ENCODE assay signal across 9 cellular contexts in genomic region chr16:11312718-11313492, GRCh38. TPM values are rescaled to one million over a fixed set of nuclear protein-coding genes. Genes with fewer than 3 reads are reported as not detected.
A peak's percentile ranks its signal among the peaks of the same experiment; 100 is the strongest.
DNase-seq lines count a peak whose midpoint lies in the region; ATAC-seq and TF ChIP-seq lines count a peak whose summit lies in the region.
"Had no signal": no experiment of that assay in that cellular context is flagged by ENCODE, and none has a peak within 500 bp of the region (broad histone marks: within the 10 kb centered on the region; RNA-seq: fewer than 3 reads in every experiment).

No MANE protein-coding gene starts in this region.

- peak overlapping the region; percentile 87 for H3K18ac ChIP-seq in IMR-90 (ENCODE audit: low read depth, low read length)

- H4K5ac ChIP-seq in IMR-90 (ENCODE audit: low read depth, low read length): peak overlapping the region; percentile 86

- peaks cover 0 to 1% of the 10 kb centered on the region in 2 donors for H3K27me3 Mint-ChIP-seq in CD8-positive, alpha-beta memory T cell
- H3K27me3 Mint-ChIP-seq in mesothelial cell of epicardium (ENCODE audit: low read depth): no peaks in the 10 kb centered on the region
- H3K27me3 Mint-ChIP-seq in glutamatergic neuron (ENCODE audit: unreplicated experiment): peaks cover 3% of the 10 kb centered on the region

- in situ Hi-C loops in IMR-90 (cut with MboI; ENCODE audit: low sequenced_read_pairs) (no loop called here), astrocyte of the cerebellum (cut with HindIII; ENCODE audit: low sequenced_read_pairs) (no loop called here)

- TF ChIP-seq RAD21 in IMR-90 (IDR thresholded peaks at IDR 0.05; ENCODE audit: low read length): no peak

- no peak overlapping the region for H3K4me3 ChIP-seq in CD8-positive, alpha-beta memory T cell (ENCODE audit: low read length)
- no peak overlapping the region for H3K4me3 ChIP-seq in IMR-90 (ENCODE audit: insufficient read depth, low read depth, low read length)
- H3K4me3 ChIP-seq in astrocyte of the cerebellum (ENCODE audit: low read depth, low read length): no peak overlapping the region

- peak overlapping the region; percentile 98; the same call in 2 of the 3 replicates for H2BK15ac ChIP-seq in IMR-90 (ENCODE audit: low read depth, low read length)

- no peaks in the 10 kb centered on the region for H3K9me3 ChIP-seq in CD8-positive, alpha-beta memory T cell (ENCODE audit: low read length)
- no peaks in the 10 kb centered on the region for H3K9me3 ChIP-seq in IMR-90 (ENCODE audit: control insufficient read depth, insufficient read depth, low read length)

- H3K27ac Mint-ChIP-seq in CD8-positive, alpha-beta memory T cell: peak overlapping the region in 7 of 8 donors; percentile 5 to 90 (median 71)
- H3K27ac Mint-ChIP-seq in mesothelial cell of epicardium (peak overlapping the region; percentile 98), glutamatergic neuron (ENCODE audit: unreplicated experiment) (no peak overlapping the region)

- H3K9me3 Mint-ChIP-seq in CD8-positive, alpha-beta memory T cell: no peaks in the 10 kb centered on the region
- H3K9me3 Mint-ChIP-seq in mesothelial cell of epicardium: no peaks in the 10 kb centered on the region
- H3K9me3 Mint-ChIP-seq in glutamatergic neuron (ENCODE audit: unreplicated experiment): peaks cover 1% of the 10 kb centered on the region

- peak overlapping the region; percentile 82 for H2AFZ ChIP-seq in IMR-90 (replicated peaks; ENCODE audit: low read length, poor library complexity)

- peak; percentile 73 for ATAC-seq in IMR-90 (ENCODE audit: low read depth)
- no peak for ATAC-seq in HG02588 (IDR thresholded peaks at IDR 0.05; ENCODE audit: unreplicated experiment)

- H3K27ac ChIP-seq in CD8-positive, alpha-beta memory T cell (ENCODE audit: low read depth, low read length): no peak overlapping the region
- peak overlapping the region; percentile 79 for H3K27ac ChIP-seq in IMR-90 (ENCODE audit: insufficient read depth, low read length)

- H2BK5ac ChIP-seq in IMR-90 (ENCODE audit: low read depth, low read length, poor library complexity, severe bottlenecking): peak overlapping the region; percentile 78

- 57% methylated on average over 2 of the region's 8 CpGs; no CpG with 5 or more reads in 1 of the 2 experiments for WGBS in IMR-90 (ENCODE audit: extremely low coverage in 2 of 2, insufficient read length in 1 of 2), 2 experiments

- H3K9ac ChIP-seq in IMR-90 (ENCODE audit: low read depth, low read length): no peak overlapping the region

- H3K4me3 Mint-ChIP-seq in CD8-positive, alpha-beta memory T cell: peak overlapping the region in 6 of 7 donors; percentile 35 to 82 (median 47)
- H3K4me3 Mint-ChIP-seq in mesothelial cell of epicardium (peak overlapping the region; percentile 36), glutamatergic neuron (ENCODE audit: unreplicated experiment) (no peak overlapping the region)

- peaks cover 21% of the 10 kb centered on the region for H3K9me1 ChIP-seq in IMR-90 (ENCODE audit: insufficient read depth, low read length)

- peak overlapping the region; percentile 60 for H3K4me2 ChIP-seq in IMR-90 (ENCODE audit: low read depth, low read length)

- H3K36me3 Mint-ChIP-seq in CD8-positive, alpha-beta memory T cell: no peaks in the 10 kb centered on the region
- no peaks in the 10 kb centered on the region for H3K36me3 Mint-ChIP-seq in mesothelial cell of epicardium
- H3K36me3 Mint-ChIP-seq in glutamatergic neuron (ENCODE audit: unreplicated experiment): no peaks in the 10 kb centered on the region

- DNase-seq in CD8-positive, alpha-beta memory T cell: peak in 2 of 5 donors; percentile 14 to 18
- DNase-seq in IMR-90: peak; percentile 78
- DNase-seq in astrocyte of the cerebellum (ENCODE audit: low read depth): peak; percentile 44
- peak in 1 of 2 experiments; percentile 61 for DNase-seq in mesothelial cell of epicardium (ENCODE audit: low spot score in 2 of 2, unreplicated experiment in 2 of 2)
- no peak for DNase-seq in NCI-H1930 (lab: John Stamatoyannopoulos, UW)
- no peak for DNase-seq in head of caudate nucleus
- DNase-seq in glutamatergic neuron: no peak

- peak overlapping the region; percentile 97 for H2AK5ac ChIP-seq in IMR-90 (ENCODE audit: low read depth, low read length)

- TF ChIP-seq POLR2A in IMR-90 (IDR thresholded peaks at IDR 0.05; ENCODE audit: low read depth, low read length): no peak

- peak overlapping the region; percentile 97 for H2BK20ac ChIP-seq in IMR-90 (ENCODE audit: low read depth, low read length)

- H4K20me1 ChIP-seq in IMR-90 (ENCODE audit: insufficient read depth, low read length): no peaks in the 10 kb centered on the region

- H3K79me1 ChIP-seq in IMR-90 (ENCODE audit: low read depth in 1 of 2, low read length in 2 of 2): peaks cover 0 to 5% of the 10 kb centered on the region in 2 experiments; a peak in 2 of 4 replicates

- H3K56ac ChIP-seq in IMR-90 (ENCODE audit: extremely low read depth, insufficient read depth, low read length): peak overlapping the region; percentile 59; the same call in 1 of the 2 replicates

- H3K14ac ChIP-seq in IMR-90 (replicated peaks; ENCODE audit: low read depth, low read length): peak overlapping the region; percentile 94

- POLR2A ChIA-PET in CD8-positive, alpha-beta memory T cell (lab: Charles Lee): no interaction called here
- POLR2A ChIA-PET in IMR-90 (lab: Charles Lee; ENCODE audit: unreplicated experiment): no interaction called here

- no peaks in the 10 kb centered on the region for H3K27me3 ChIP-seq in CD8-positive, alpha-beta memory T cell (ENCODE audit: insufficient read depth, low read length, poor library complexity, severe bottlenecking)
- H3K27me3 ChIP-seq in IMR-90 (ENCODE audit: control insufficient read depth, insufficient read depth, low read length): no peaks in the 10 kb centered on the region

- H3K4me1 ChIP-seq in CD8-positive, alpha-beta memory T cell (ENCODE audit: insufficient read depth, low read length): peaks cover 27% of the 10 kb centered on the region
- H3K4me1 ChIP-seq in IMR-90 (ENCODE audit: control insufficient read depth, insufficient read depth, low read length): peaks cover 24% of the 10 kb centered on the region

- peak overlapping the region; percentile 52 to 96 for H4K8ac ChIP-seq in IMR-90 (ENCODE audit: low read depth in 2 of 2, low read length in 2 of 2)

- H2BK120ac ChIP-seq in IMR-90 (ENCODE audit: low read depth, low read length): peak overlapping the region; percentile 99

- dilution Hi-C loops in IMR-90 (cut with HindIII; ENCODE audit: low sequenced_read_pairs, unreplicated experiment): no loop called here

- no TSS peak for BruUV-seq in IMR-90 (replicated peaks; lab: Mats Ljungman, UMichigan)

- peak overlapping the region; percentile 96 for H2AK9ac ChIP-seq in IMR-90 (replicated peaks; ENCODE audit: low read depth, low read length, poor library complexity)

- peak overlapping the region; percentile 86 for H3K23ac ChIP-seq in IMR-90 (ENCODE audit: low read depth, low read length)

- no peak for TF ChIP-seq CTCF in IMR-90 (conservative IDR thresholded peaks at IDR 0.05; ENCODE audit: low read depth, low read length)
- TF ChIP-seq CTCF in astrocyte of the cerebellum (IDR thresholded peaks at IDR 0.05; ENCODE audit: low read depth, low read length, missing control alignments): no peak
- no peak for TF ChIP-seq CTCF in mesothelial cell of epicardium (IDR thresholded peaks at IDR 0.05; ENCODE audit: unreplicated experiment)
- TF ChIP-seq CTCF in glutamatergic neuron (IDR thresholded peaks at IDR 0.05; ENCODE audit: partially characterized antibody, unreplicated experiment): no peak

- H3K4ac ChIP-seq in IMR-90 (ENCODE audit: low read depth, low read length): peak overlapping the region; percentile 97

- CTCF ChIA-PET in CD8-positive, alpha-beta memory T cell (lab: Charles Lee): interaction anchor here (2.1 to 2.4 kb wide), 2 partner anchors 16 to 57 kb away, joined by 8 to 9 read pairs; partner anchors contain the start of gene SOCS1
- CTCF ChIA-PET in IMR-90 (lab: Yijun Ruan, JAX): interaction anchor here (0.7 to 0.9 kb wide), 2 partner anchors 18 to 288 kb away, joined by 3 to 4 read pairs; no protein-coding TSS in a partner anchor

- intact Hi-C loops in IMR-90 (cut with micrococcal nuclease) (loop anchor here (2.0 kb wide), 1 partner anchor 16 kb away; no protein-coding TSS in a partner anchor), head of caudate nucleus (cut with DNase I) (no loop called here)

- H3K4me1 Mint-ChIP-seq in CD8-positive, alpha-beta memory T cell: peaks cover 28 to 46% (median 40%) of the 10 kb centered on the region in 3 donors
- H3K4me1 Mint-ChIP-seq in mesothelial cell of epicardium (peaks cover 49% of the 10 kb centered on the region), glutamatergic neuron (ENCODE audit: low read depth, unreplicated experiment) (peaks cover 4% of the 10 kb centered on the region)

- H3K36me3 ChIP-seq in CD8-positive, alpha-beta memory T cell (ENCODE audit: insufficient read depth, low read length): no peaks in the 10 kb centered on the region
- H3K36me3 ChIP-seq in IMR-90 (ENCODE audit: control insufficient read depth, insufficient read depth, low read length): no peaks in the 10 kb centered on the region

- peak overlapping the region; percentile 98 for H4K91ac ChIP-seq in IMR-90 (ENCODE audit: insufficient read depth, low read depth, low read length)

RNA-seq across cellular contexts. Expression of gene PRM1, which starts 31.8 kb away (rescaled TPM):
- total RNA-seq in CD8-positive, alpha-beta memory T cell: not detected
- not detected for polyA plus RNA-seq in CD8-positive, alpha-beta memory T cell
- total RNA-seq in IMR-90 (2012; rRNA removed) (not detected in 2 replicates), mesothelial cell of epicardium (not detected in 3 replicates), glutamatergic neuron (ENCODE audit: unreplicated experiment) (not detected)
- polyA plus RNA-seq in IMR-90 (2012; rRNA removed): not detected in 2 replicates
- not detected in 2 replicates for polyA plus RNA-seq in IMR-90 (2012; cell fraction: cytosol; rRNA removed)
- not detected in 2 replicates for polyA plus RNA-seq in IMR-90 (2012; cell fraction: nucleus; rRNA removed; ENCODE audit: low replicate concordance)
- total RNA-seq: urinary bladder had no signal
- polyA plus RNA-seq: urinary bladder had no signal

RNA-seq across cellular contexts. Expression of gene RMI2, which starts 32.4 kb away (rescaled TPM):
- 10 to 100 TPM; 37.0 to 38.3 TPM for total RNA-seq in CD8-positive, alpha-beta memory T cell
- polyA plus RNA-seq in CD8-positive, alpha-beta memory T cell: 1.1 TPM
- total RNA-seq in IMR-90 (2012; rRNA removed) (3.2 and 5.8 TPM in 2 replicates), mesothelial cell of epicardium (18.6 to 22.4 TPM (median 19.1 TPM) in 3 replicates), glutamatergic neuron (ENCODE audit: unreplicated experiment) (4.2 TPM)
- polyA plus RNA-seq in IMR-90 (2012; rRNA removed): 4.0 and 5.6 TPM in 2 replicates
- polyA plus RNA-seq in IMR-90 (2012; cell fraction: cytosol; rRNA removed): 1.7 and 3.8 TPM in 2 replicates
- polyA plus RNA-seq in IMR-90 (2012; cell fraction: nucleus; rRNA removed; ENCODE audit: low replicate concordance): 1.4 and 3.8 TPM in 2 replicates

RNA-seq across cellular contexts. Expression of gene PRM2, which starts 36.6 kb away (rescaled TPM):
- total RNA-seq in CD8-positive, alpha-beta memory T cell: not detected
- polyA plus RNA-seq in CD8-positive, alpha-beta memory T cell: not detected
- total RNA-seq in IMR-90 (2012; rRNA removed) (not detected in 2 replicates), mesothelial cell of epicardium (not detected in 3 replicates), glutamatergic neuron (ENCODE audit: unreplicated experiment) (not detected)
- not detected in 2 replicates for polyA plus RNA-seq in IMR-90 (2012; rRNA removed)
- polyA plus RNA-seq in IMR-90 (2012; cell fraction: cytosol; rRNA removed): not detected in 2 replicates
- polyA plus RNA-seq in IMR-90 (2012; cell fraction: nucleus; rRNA removed; ENCODE audit: low replicate concordance): not detected in 2 replicates
- total RNA-seq: urinary bladder had no signal
- polyA plus RNA-seq: urinary bladder had no signal

RNA-seq across cellular contexts. Expression of gene PRM3, which starts 39.5 kb away (rescaled TPM):
- not detected for total RNA-seq in CD8-positive, alpha-beta memory T cell
- not detected for polyA plus RNA-seq in CD8-positive, alpha-beta memory T cell
- total RNA-seq in IMR-90 (2012; rRNA removed) (not detected in 2 replicates), mesothelial cell of epicardium (not detected in 3 replicates), glutamatergic neuron (ENCODE audit: unreplicated experiment) (not detected)
- not detected in 2 replicates for polyA plus RNA-seq in IMR-90 (2012; rRNA removed)
- polyA plus RNA-seq in IMR-90 (2012; cell fraction: cytosol; rRNA removed): not detected in 2 replicates
- not detected in 2 replicates for polyA plus RNA-seq in IMR-90 (2012; cell fraction: nucleus; rRNA removed; ENCODE audit: low replicate concordance)
- total RNA-seq: urinary bladder had no signal
- polyA plus RNA-seq: urinary bladder had no signal

RNA-seq across cellular contexts. Expression of gene TNP2, which starts 43.8 kb away (rescaled TPM):
- not detected for total RNA-seq in CD8-positive, alpha-beta memory T cell
- polyA plus RNA-seq in CD8-positive, alpha-beta memory T cell: not detected
- not detected in 2 replicates for total RNA-seq in IMR-90 (2012; rRNA removed)
- polyA plus RNA-seq in IMR-90 (2012; rRNA removed): not detected in 2 replicates
- not detected in 2 replicates for polyA plus RNA-seq in IMR-90 (2012; cell fraction: cytosol; rRNA removed)
- polyA plus RNA-seq in IMR-90 (2012; cell fraction: nucleus; rRNA removed; ENCODE audit: low replicate concordance): not detected in 2 replicates
- not detected in 3 replicates for total RNA-seq in mesothelial cell of epicardium
- total RNA-seq in glutamatergic neuron (ENCODE audit: unreplicated experiment): not detected
- total RNA-seq: urinary bladder had no signal
- polyA plus RNA-seq: urinary bladder had no signal

Comparison
In these comparisons a context has a peak if more than half of its experiments do, and no peak if none do; other contexts are left out.
1. DNase-seq: peak in IMR-90 (single experiment) and astrocyte of the cerebellum (single experiment); none in NCI-H1930 (0 of 2), head of caudate nucleus (0 of 42) and glutamatergic neuron (single experiment).